In the genomic region with DNA sequence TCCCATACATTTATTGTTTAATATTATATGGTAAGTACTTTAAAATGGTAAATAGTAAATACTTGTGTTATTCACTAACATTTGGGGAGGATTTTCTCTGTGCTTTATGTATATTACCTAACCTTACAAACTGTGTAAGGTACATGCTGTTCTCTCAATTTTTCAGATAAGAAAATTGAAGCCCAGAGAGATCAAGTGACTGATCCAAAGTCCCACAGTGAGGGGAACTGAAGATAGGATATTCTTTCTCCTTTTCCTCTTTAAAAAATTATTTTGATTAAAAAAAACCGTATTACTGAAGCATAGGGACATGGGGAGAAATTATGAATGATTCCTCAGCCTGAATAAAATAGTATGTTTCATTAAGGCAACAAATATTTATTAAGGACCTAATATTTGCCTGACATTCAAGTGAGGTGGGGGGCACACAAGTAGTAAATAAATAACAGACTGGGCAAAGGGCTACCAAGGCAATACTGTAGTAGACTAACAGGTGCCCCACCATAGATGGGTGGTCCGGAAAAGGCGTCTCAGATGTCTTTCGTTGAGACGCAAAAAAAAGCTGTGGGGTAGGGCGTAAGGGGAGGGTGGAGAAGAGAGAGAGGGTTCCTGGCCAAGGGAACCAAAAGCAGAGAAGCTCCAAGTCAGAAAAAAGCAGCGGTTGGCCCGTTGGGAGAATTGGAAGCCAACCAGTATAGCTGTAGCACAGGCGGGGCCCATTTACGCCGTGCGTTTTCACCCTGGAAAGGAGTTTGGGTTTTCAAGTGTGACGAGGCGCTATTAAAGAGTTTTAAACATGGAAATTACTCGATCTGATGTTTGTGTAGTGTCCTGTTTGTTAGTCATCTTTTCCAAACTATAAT, we compare ENCODE assay signal across 8 cellular contexts. TPM values are rescaled to one million over a fixed set of nuclear protein-coding genes. Genes with fewer than 3 reads are reported as not detected.
A peak's percentile ranks its signal among the peaks of the same experiment; 100 is the strongest.
DNase-seq lines count a peak whose midpoint lies in the region; ATAC-seq and TF ChIP-seq lines count a peak whose summit lies in the region.

No MANE protein-coding gene starts in this region.

- H3K9me3 ChIP-seq in lung (ENCODE audit: control insufficient read depth in 2 of 2, insufficient read depth in 1 of 2, low read length in 1 of 2): no peaks in the 10 kb centered on the region

- no peaks in the 10 kb centered on the region for H3K9me3 Mint-ChIP-seq in activated CD4-positive, alpha-beta T cell treated with anti-CD3 and anti-CD28 coated beads, Interleukin-2, amount 10 ng/mL, durations not matched to agents 7 days and 5 days

- peaks cover 33% of the 10 kb centered on the region for H3K4me1 Mint-ChIP-seq in activated CD4-positive, alpha-beta T cell treated with anti-CD3 and anti-CD28 coated beads, Interleukin-2, amount 10 ng/mL, durations not matched to agents 7 days and 5 days

- H3K4me1 ChIP-seq in lung (ENCODE audit: control insufficient read depth in 2 of 2, insufficient read depth in 2 of 2, low read length in 2 of 2): peaks cover 2 to 4% of the 10 kb centered on the region in 2 donors

- no peaks in the 10 kb centered on the region for H3K27me3 ChIP-seq in lung (ENCODE audit: control insufficient read depth, insufficient read depth)

- peak overlapping the region; percentile 90 for H3K4me3 ChIP-seq in lung

- peak overlapping the region; percentile 97 for H3K27ac Mint-ChIP-seq in activated CD4-positive, alpha-beta T cell treated with anti-CD3 and anti-CD28 coated beads, Interleukin-2, amount 10 ng/mL, durations not matched to agents 7 days and 5 days

- no peak for TF ChIP-seq CTCF in lung (IDR thresholded peaks at IDR 0.05; ENCODE audit: control extremely low read depth, extremely low read depth)

- ATAC-seq in lung (ENCODE audit: insufficient read depth, low FRiP score): peak; percentile 13
- no peak for ATAC-seq in GM21619 (IDR thresholded peaks at IDR 0.05; ENCODE audit: unreplicated experiment)

- H3K27ac ChIP-seq in lung (ENCODE audit: low read depth in 1 of 2, low read length in 1 of 2): peak overlapping the region; percentile 99

- H3K4me3 Mint-ChIP-seq in activated CD4-positive, alpha-beta T cell treated with anti-CD3 and anti-CD28 coated beads, Interleukin-2, amount 10 ng/mL, durations not matched to agents 7 days and 5 days: peak overlapping the region; percentile 86

- H3K36me3 Mint-ChIP-seq in activated CD4-positive, alpha-beta T cell treated with anti-CD3 and anti-CD28 coated beads, Interleukin-2, amount 10 ng/mL, durations not matched to agents 7 days and 5 days (ENCODE audit: low read depth): peaks cover 2% of the 10 kb centered on the region

- WGBS in lung, 2 donors: 2% methylated on average over 15 of the region's 15 CpGs

- H3K27me3 Mint-ChIP-seq in activated CD4-positive, alpha-beta T cell treated with anti-CD3 and anti-CD28 coated beads, Interleukin-2, amount 10 ng/mL, durations not matched to agents 7 days and 5 days: no peaks in the 10 kb centered on the region

- POLR2A ChIA-PET in activated CD4-positive, alpha-beta T cell treated with anti-CD3 and anti-CD28 coated beads, Interleukin-2, amount 10 ng/mL, durations not matched to agents 7 days and 5 days (lab: Charles Lee): interaction anchor here (0.7 kb wide), 1 partner anchor 124 kb away, joined by 5 read pairs; no protein-coding TSS in a partner anchor

- peak; percentile 55 for DNase-seq in SIG-M5 treated with dmso at 0.1 percent for 504 hours (lab: John Stamatoyannopoulos, UW; ENCODE audit: unreplicated experiment)
- no peak for DNase-seq in SIG-M5 (lab: John Stamatoyannopoulos, UW)
- DNase-seq in NCI-H2107 treated with DMSO at 0.1 percent for 48 hours (lab: John Stamatoyannopoulos, UW; ENCODE audit: unreplicated experiment): peak; percentile 30
- peak; percentile 44 for DNase-seq in activated CD4-positive, alpha-beta T cell treated with anti-CD3 and anti-CD28 coated beads, Interleukin-2, amount 10 ng/mL, durations not matched to agents 7 days and 5 days
- peak; percentile 20 for DNase-seq in effector CD8-positive, alpha-beta T cell (lab: John Stamatoyannopoulos, UW)
- DNase-seq in lung (ENCODE audit: low spot score): peak; percentile 49
- peak; percentile 3 to 6 for DNase-seq in stimulated activated CD8-positive, alpha-beta memory T cell treated with anti-CD3 and anti-CD28 coated beads, Interleukin-4, amount 100 ng/mL, for 4 hours (ENCODE audit: low read depth in 2 of 2, low spot score in 1 of 2)

- no peaks in the 10 kb centered on the region for H3K36me3 ChIP-seq in lung (ENCODE audit: control insufficient read depth in 2 of 2, insufficient read depth in 2 of 2, low read length in 2 of 2)

- CTCF ChIA-PET in activated CD4-positive, alpha-beta T cell treated with anti-CD3 and anti-CD28 coated beads, Interleukin-2, amount 10 ng/mL, durations not matched to agents 7 days and 5 days (lab: Charles Lee): interaction anchor here (1.6 kb wide), 1 partner anchor 13 kb away, joined by 8 read pairs; no protein-coding TSS in a partner anchor

RNA-seq across cellular contexts. Expression of a gene that starts 0.9 kb away (rescaled TPM):
- 10 to 100 TPM; 28.7 to 29.4 TPM for total RNA-seq in activated CD4-positive, alpha-beta T cell treated with anti-CD3 and anti-CD28 coated beads, Interleukin-2, amount 10 ng/mL, durations not matched to agents 7 days and 5 days
- total RNA-seq in lung: 10 to 100 TPM; 32.4 to 60.4 TPM
- polyA plus RNA-seq in lung: 1 to 10 TPM; 4.4 to 6.8 TPM

RNA-seq across cellular contexts. Expression of a gene that starts 47.0 kb away (rescaled TPM):
- 10 to 100 TPM; 22.3 to 22.4 TPM for total RNA-seq in activated CD4-positive, alpha-beta T cell treated with anti-CD3 and anti-CD28 coated beads, Interleukin-2, amount 10 ng/mL, durations not matched to agents 7 days and 5 days
- total RNA-seq in lung: 10 to 100 TPM; 21.4 to 28.6 TPM
- 1 to 10 TPM; 3.7 to 5.4 TPM for polyA plus RNA-seq in lung
